ENCODE assay signal across 10 cellular contexts in genomic region chr3:151584603-151585002, GRCh38.
DNase-seq lines count a peak whose midpoint lies in the region; ATAC-seq and TF ChIP-seq lines count a peak whose summit lies in the region.
"Had no signal": no experiment of that assay in that cellular context is flagged by ENCODE, and none has a peak within 500 bp of the region (broad histone marks: within the 10 kb centered on the region; RNA-seq: fewer than 3 reads in every experiment).

No MANE protein-coding gene starts in this region.

- H3F3A ChIP-seq in neural cell (ENCODE audit: insufficient read depth, low read length, poor library complexity, severe bottlenecking) = no peaks in the 10 kb centered on the region

- no peak for TF ChIP-seq RAD21 in neural cell (conservative IDR thresholded peaks at IDR 0.05)

- 54 to 68% methylated on average over 2 of the region's 2 CpGs for WGBS in sigmoid colon, 2 donors

- no peaks in the 10 kb centered on the region for H3K27me3 ChIP-seq in neural cell (ENCODE audit: insufficient read depth, low read depth, low read length)
- no peaks in the 10 kb centered on the region for H3K27me3 ChIP-seq in sigmoid colon
- H3K27me3 ChIP-seq: esophagus squamous epithelium had no signal

- H3K79me2 ChIP-seq in neural cell (replicated peaks; ENCODE audit: insufficient read depth, low read length) = no peaks in the 10 kb centered on the region

- H3K27ac ChIP-seq in neural cell (ENCODE audit: low read length) = no peak overlapping the region
- no peak overlapping the region for H3K27ac ChIP-seq in sigmoid colon
- H3K27ac ChIP-seq: esophagus squamous epithelium had no signal

- ATAC-seq in GM18909 (IDR thresholded peaks at IDR 0.05; ENCODE audit: poor library complexity, unreplicated experiment) = peak; percentile 64
- ATAC-seq in HG02981 (IDR thresholded peaks at IDR 0.05; ENCODE audit: unreplicated experiment) = peak; percentile 80

- no peak for TF ChIP-seq POLR2A in sigmoid colon (IDR thresholded peaks at IDR 0.05)

- H4K20me1 ChIP-seq in neural cell (ENCODE audit: insufficient read depth) = no peaks in the 10 kb centered on the region

- no peak overlapping the region for H2AFZ ChIP-seq in neural cell (ENCODE audit: low read depth, low read length)

- peak; percentile 64 for DNase-seq in RPMI8226
- no peak for DNase-seq in sigmoid colon
- no peak for DNase-seq in GOT3 (lab: John Stamatoyannopoulos, UW)
- DNase-seq in cardiac septum (ENCODE audit: low spot score) = no peak
- DNase-seq: esophagus squamous epithelium; NCI-H2081; stimulated activated CD4-positive, alpha-beta T cell treated with anti-CD3 and anti-CD28 coated beads, Interleukin-2, amount 100 ng/mL, for 48 hours had no signal

- H3K9me3 ChIP-seq in neural cell (ENCODE audit: low read length) = no peaks in the 10 kb centered on the region
- no peaks in the 10 kb centered on the region for H3K9me3 ChIP-seq in sigmoid colon
- H3K9me3 ChIP-seq: esophagus squamous epithelium had no signal

- TF ChIP-seq CTCF in neural cell (IDR thresholded peaks at IDR 0.05; ENCODE audit: poor library complexity, severe bottlenecking) = no peak
- no peak for TF ChIP-seq CTCF in sigmoid colon (IDR thresholded peaks at IDR 0.05)

- peak; percentile 63 for TF ChIP-seq EP300 in neural cell (conservative IDR thresholded peaks at IDR 0.05; ENCODE audit: poor library complexity, severe bottlenecking)
- TF ChIP-seq EP300 in sigmoid colon (IDR thresholded peaks at IDR 0.05) = no peak

- H3K4me3 ChIP-seq in neural cell (ENCODE audit: low read length) = no peak overlapping the region
- no peak overlapping the region for H3K4me3 ChIP-seq in sigmoid colon
- H3K4me3 ChIP-seq: esophagus squamous epithelium had no signal

- H3K9ac ChIP-seq in neural cell (ENCODE audit: low read length) = no peak overlapping the region

- intact Hi-C loops in sigmoid colon (cut with DNase I) = no loop called here
- intact Hi-C loops in cardiac septum (cut with DNase I) = no loop called here

- H3K36me3 ChIP-seq in neural cell (ENCODE audit: insufficient read depth, low read length) (no peaks in the 10 kb centered on the region), sigmoid colon (no peaks in the 10 kb centered on the region)
- H3K36me3 ChIP-seq: esophagus squamous epithelium had no signal

- no peak overlapping the region for H3K4me2 ChIP-seq in neural cell (ENCODE audit: low read length)

- no peaks in the 10 kb centered on the region for H3K9me2 ChIP-seq in neural cell (ENCODE audit: insufficient read depth, low read length)

- H3K4me1 ChIP-seq in sigmoid colon = peaks cover 0 to 14% (median 8%) of the 10 kb centered on the region in 4 donors
- H3K4me1 ChIP-seq: esophagus squamous epithelium had no signal

TF ChIP-seq in neural cell, 6 proteins besides CTCF, POLR2A, EP300 and RAD21:
- TF ChIP-seq TAF1 (IDR thresholded peaks at IDR 0.05; ENCODE audit: low read depth) = no peak
- peak; percentile 58 for TF ChIP-seq POLR2AphosphoS5 (IDR thresholded peaks at IDR 0.05)
